20 cellular contexts compared by ENCODE assay signal in genomic region chr1:225479341-225479740, GRCh38.
"Had no signal": no experiment of that assay in that cellular context is flagged by ENCODE, and none has a peak within 500 bp of the region (broad histone marks: within the 10 kb centered on the region; RNA-seq: fewer than 3 reads in every experiment).

No MANE protein-coding gene starts in this region.

- H3K4me2 ChIP-seq: smooth muscle cell had no signal

- H3K4me3 ChIP-seq: body of pancreas, cardiac muscle cell, gastroesophageal sphincter, smooth muscle cell had no signal

- H3K27ac Mint-ChIP-seq: activated CD4-positive, alpha-beta memory T cell treated with anti-CD3 and anti-CD28 coated beads, Interleukin-2, amount 10 ng/mL, durations not matched to agents 7 days and 5 days; activated naive CD8-positive, alpha-beta T cell treated with anti-CD3 and anti-CD28 coated beads, Interleukin-2, amount 50 U/mL, for 24 hours; activated T-helper 1 cell treated with anti-CD3 and anti-CD28 coated beads, Interleukin-12 subunit alpha, Interleukin-12 subunit beta, Interleukin-2, Interleukin-4 antibody, amounts not matched to agents 30 ng/mL and 10 ng/mL and 1 ng/mL, durations not matched to agents 14 hours and 24 hours and 36 hours; nephron progenitor cell; T-helper 2 cell treated with Interferon-gamma antibody and Interleukin-4, amounts not matched to agents 5 μg/mL and 100 μg/mL, for 36 hours had no signal

- H3K4me1 ChIP-seq: parathyroid adenoma had no signal

- H3K36me3 ChIP-seq: cardiac muscle cell, gastroesophageal sphincter had no signal

- H3K9me3 Mint-ChIP-seq: activated CD4-positive, alpha-beta memory T cell treated with anti-CD3 and anti-CD28 coated beads, Interleukin-2, amount 10 ng/mL, durations not matched to agents 7 days and 5 days; activated naive CD8-positive, alpha-beta T cell treated with anti-CD3 and anti-CD28 coated beads, Interleukin-2, amount 50 U/mL, for 24 hours; activated T-helper 1 cell treated with anti-CD3 and anti-CD28 coated beads, Interleukin-12 subunit alpha, Interleukin-12 subunit beta, Interleukin-2, Interleukin-4 antibody, amounts not matched to agents 30 ng/mL and 10 ng/mL and 1 ng/mL, durations not matched to agents 14 hours and 24 hours and 36 hours; nephron progenitor cell; T-helper 2 cell treated with Interferon-gamma antibody and Interleukin-4, amounts not matched to agents 5 μg/mL and 100 μg/mL, for 36 hours had no signal

- H3K79me2 ChIP-seq: parathyroid adenoma had no signal

- ATAC-seq: activated naive CD8-positive, alpha-beta T cell treated with anti-CD3 and anti-CD28 coated beads, Interleukin-2, amount 50 U/mL, for 24 hours; body of pancreas; gastroesophageal sphincter; left ventricle myocardium superior; sciatic nerve had no signal

- H3K4me3 Mint-ChIP-seq: activated CD4-positive, alpha-beta memory T cell treated with anti-CD3 and anti-CD28 coated beads, Interleukin-2, amount 10 ng/mL, durations not matched to agents 7 days and 5 days; activated naive CD8-positive, alpha-beta T cell treated with anti-CD3 and anti-CD28 coated beads, Interleukin-2, amount 50 U/mL, for 24 hours; activated T-helper 1 cell treated with anti-CD3 and anti-CD28 coated beads, Interleukin-12 subunit alpha, Interleukin-12 subunit beta, Interleukin-2, Interleukin-4 antibody, amounts not matched to agents 30 ng/mL and 10 ng/mL and 1 ng/mL, durations not matched to agents 14 hours and 24 hours and 36 hours; nephron progenitor cell; T-helper 2 cell treated with Interferon-gamma antibody and Interleukin-4, amounts not matched to agents 5 μg/mL and 100 μg/mL, for 36 hours had no signal

- H3K9ac ChIP-seq: parathyroid adenoma had no signal

- H3K9me3 ChIP-seq: body of pancreas, gastroesophageal sphincter had no signal

- H3K27me3 Mint-ChIP-seq: activated naive CD8-positive, alpha-beta T cell treated with anti-CD3 and anti-CD28 coated beads, Interleukin-2, amount 50 U/mL, for 24 hours had no signal

- H3K27me3 ChIP-seq: body of pancreas, cardiac muscle cell, gastroesophageal sphincter had no signal

- DNase-seq: activated CD4-positive, alpha-beta memory T cell treated with anti-CD3 and anti-CD28 coated beads, Interleukin-2, amount 10 ng/mL, durations not matched to agents 7 days and 5 days; activated gamma-delta T cell; activated naive CD4-positive, alpha-beta T cell treated with anti-CD3 and anti-CD28 coated beads, Interleukin-2, amount 50 U/mL, for 16 hours; activated naive CD8-positive, alpha-beta T cell treated with anti-CD3 and anti-CD28 coated beads, Interleukin-2, amount 50 U/mL, for 24 hours; body of pancreas; hypothalamus; left ventricle myocardium superior; mammary epithelial cell; nephron progenitor cell; stimulated activated CD4-positive, alpha-beta T cell treated with anti-CD3 and anti-CD28 coated beads, Interleukin-15, amount 100 ng/mL, for 24 hours; stimulated activated CD8-positive, alpha-beta memory T cell treated with anti-CD3 and anti-CD28 coated beads, Interleukin-4, amount 100 ng/mL, for 48 hours; stimulated activated naive CD4-positive, alpha-beta T cell treated with Interleukin-2 at 50 U/mL for 16 hours had no signal

- H3K27ac ChIP-seq: body of pancreas, cardiac muscle cell, epithelial cell of prostate, gastroesophageal sphincter, parathyroid adenoma had no signal

- H2AFZ ChIP-seq: parathyroid adenoma had no signal
